In the genomic region with DNA sequence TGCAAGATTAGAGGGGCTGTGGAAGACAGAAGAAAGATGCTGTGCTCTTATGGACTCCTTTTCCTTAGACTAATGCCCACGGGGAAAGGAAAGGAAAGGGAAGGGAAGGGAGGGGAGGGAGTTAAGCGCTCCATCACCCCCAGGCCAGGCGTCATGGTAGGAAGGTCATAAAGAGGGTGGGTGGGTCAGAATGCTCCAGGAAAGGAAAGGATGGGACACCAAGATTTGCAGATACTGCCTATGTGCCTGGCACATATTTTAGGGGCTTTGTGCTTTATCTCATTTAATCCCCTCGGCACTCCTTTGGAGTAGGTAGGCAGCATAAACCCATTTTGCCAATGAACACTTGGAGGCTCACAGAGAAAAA, we compare ENCODE assay signal across 9 cellular contexts. TPM values are rescaled to one million over a fixed set of nuclear protein-coding genes. Genes with fewer than 3 reads are reported as not detected.
DNase-seq lines count a peak whose midpoint lies in the region; ATAC-seq and TF ChIP-seq lines count a peak whose summit lies in the region.
"Had no signal": no experiment of that assay in that cellular context is flagged by ENCODE, and none has a peak within 500 bp of the region (broad histone marks: within the 10 kb centered on the region; RNA-seq: fewer than 3 reads in every experiment).

No MANE protein-coding gene starts in this region.

- TF ChIP-seq POLR2A in body of pancreas (IDR thresholded peaks at IDR 0.05) (no peak), right lobe of liver (IDR thresholded peaks at IDR 0.05) (no peak)

- intact Hi-C loops in body of pancreas (cut with DNase I) (no loop called here), right lobe of liver (cut with DNase I) (no loop called here)

- H3K9me3 ChIP-seq in body of pancreas (no peaks in the 10 kb centered on the region), right lobe of liver (no peaks in the 10 kb centered on the region), thoracic aorta (no peaks in the 10 kb centered on the region)

- 45 to 51% methylated on average over 2 to 4 of the region's 4 CpGs for WGBS in body of pancreas, 2 donors
- 40% methylated on average over 2 of the region's 4 CpGs for WGBS in right lobe of liver (ENCODE audit: insufficient coverage, low coverage, low lambda C conversion rate, missing lambda C conversion rate)

- H3K4me3 ChIP-seq in body of pancreas (no peak overlapping the region), right lobe of liver (peak overlapping the region; percentile 41 to 50 (median 48)), thoracic aorta (peak overlapping the region; percentile 77)
- H3K4me3 ChIP-seq: lung had no signal

- DNase-seq in activated CD4-positive, alpha-beta T cell treated with anti-CD3 and anti-CD28 coated beads, Interleukin-2, amount 10 ng/mL, durations not matched to agents 7 days and 5 days: no peak
- no peak for DNase-seq in activated CD4-positive, alpha-beta T cell treated with anti-CD3 and anti-CD28 coated beads, Interleukin-2, amount 50 U/mL, for 4 hours
- no peak for DNase-seq in body of pancreas
- no peak for DNase-seq in right lobe of liver
- DNase-seq in thoracic aorta (ENCODE audit: low spot score): no peak
- no peak for DNase-seq in NCI-H1417 (lab: John Stamatoyannopoulos, UW)

- H3K36me3 ChIP-seq in body of pancreas (replicated peaks in 1 of 2; ENCODE audit: insufficient read depth in 1 of 2, low read depth in 2 of 2): no peaks in the 10 kb centered on the region
- H3K36me3 ChIP-seq in right lobe of liver: no peaks in the 10 kb centered on the region
- H3K36me3 ChIP-seq in thoracic aorta: no peaks in the 10 kb centered on the region

- H3K9me3 Mint-ChIP-seq in activated CD4-positive, alpha-beta T cell treated with anti-CD3 and anti-CD28 coated beads, Interleukin-2, amount 10 ng/mL, durations not matched to agents 7 days and 5 days: no peaks in the 10 kb centered on the region

- H3K27ac Mint-ChIP-seq in activated CD4-positive, alpha-beta T cell treated with anti-CD3 and anti-CD28 coated beads, Interleukin-2, amount 10 ng/mL, durations not matched to agents 7 days and 5 days: no peak overlapping the region

- no peak for TF ChIP-seq CTCF in body of pancreas (IDR thresholded peaks at IDR 0.05)
- TF ChIP-seq CTCF in right lobe of liver (IDR thresholded peaks at IDR 0.05): no peak
- TF ChIP-seq CTCF in thoracic aorta (IDR thresholded peaks at IDR 0.05): no peak

- H3K4me1 ChIP-seq in body of pancreas (peaks cover 43% of the 10 kb centered on the region), right lobe of liver (peaks cover 0 to 26% (median 11%) of the 10 kb centered on the region in 4 donors), thoracic aorta (ENCODE audit: control insufficient read depth in 1 of 2, low read depth in 2 of 2) (peaks cover 0 to 8% of the 10 kb centered on the region in 2 donors)

- CTCF ChIA-PET in activated CD4-positive, alpha-beta T cell treated with anti-CD3 and anti-CD28 coated beads, Interleukin-2, amount 10 ng/mL, durations not matched to agents 7 days and 5 days (lab: Charles Lee): interaction anchor here (0.6 to 1.8 kb wide), 6 partner anchors 14 to 346 kb away, joined by 3 to 9 read pairs (median 4); no protein-coding TSS in a partner anchor

- no peaks in the 10 kb centered on the region for H3K36me3 Mint-ChIP-seq in activated CD4-positive, alpha-beta T cell treated with anti-CD3 and anti-CD28 coated beads, Interleukin-2, amount 10 ng/mL, durations not matched to agents 7 days and 5 days (ENCODE audit: low read depth)

- H3K27ac ChIP-seq in body of pancreas: peak overlapping the region; percentile 66 to 87 (median 82)
- H3K27ac ChIP-seq in right lobe of liver: peak overlapping the region; percentile 85 to 86 (median 86)
- no peak overlapping the region for H3K27ac ChIP-seq in thoracic aorta

- peaks cover 23% of the 10 kb centered on the region for H3K27me3 Mint-ChIP-seq in activated CD4-positive, alpha-beta T cell treated with anti-CD3 and anti-CD28 coated beads, Interleukin-2, amount 10 ng/mL, durations not matched to agents 7 days and 5 days

- H3K4me3 Mint-ChIP-seq in activated CD4-positive, alpha-beta T cell treated with anti-CD3 and anti-CD28 coated beads, Interleukin-2, amount 10 ng/mL, durations not matched to agents 7 days and 5 days: peak overlapping the region; percentile 16

- ATAC-seq in body of pancreas: peak; percentile 13
- ATAC-seq in right lobe of liver: peak in 1 of 4 donors; percentile 2
- no peak for ATAC-seq in thoracic aorta (ENCODE audit: insufficient number of reproducible peaks, low FRiP score, low read depth)
- no peak for ATAC-seq in GM18511 (IDR thresholded peaks at IDR 0.05; ENCODE audit: unreplicated experiment)
- ATAC-seq in HG02588 (IDR thresholded peaks at IDR 0.05; ENCODE audit: unreplicated experiment): no peak

- POLR2A ChIA-PET in activated CD4-positive, alpha-beta T cell treated with anti-CD3 and anti-CD28 coated beads, Interleukin-2, amount 10 ng/mL, durations not matched to agents 7 days and 5 days (lab: Charles Lee): no interaction called here

- H3K27me3 ChIP-seq in body of pancreas (no peaks in the 10 kb centered on the region), right lobe of liver (no peaks in the 10 kb centered on the region), thoracic aorta (replicated peaks; ENCODE audit: insufficient read depth) (no peaks in the 10 kb centered on the region)

- peaks cover 16% of the 10 kb centered on the region for H3K4me1 Mint-ChIP-seq in activated CD4-positive, alpha-beta T cell treated with anti-CD3 and anti-CD28 coated beads, Interleukin-2, amount 10 ng/mL, durations not matched to agents 7 days and 5 days

RNA-seq across cellular contexts. Expression of gene MAB21L3, which starts 41.4 kb away (rescaled TPM):
- total RNA-seq in activated CD4-positive, alpha-beta T cell treated with anti-CD3 and anti-CD28 coated beads, Interleukin-2, amount 10 ng/mL, durations not matched to agents 7 days and 5 days: not detected
- total RNA-seq in body of pancreas (not detected), right lobe of liver (1 to 10 TPM in 3 of 6 experiments, under 1 TPM in 3; 0.09 to 7.2 (median 1.1) TPM), thoracic aorta (not detected)

Comparison
In these comparisons a context has a peak if more than half of its experiments do, and no peak if none do; other contexts are left out.
1. H3K27ac ChIP-seq: peak in body of pancreas (4 of 4) and right lobe of liver (3 of 3); none in thoracic aorta (0 of 2).
2. H3K4me3 ChIP-seq: peak in right lobe of liver (3 of 3) and thoracic aorta (single experiment); none in body of pancreas (0 of 2).